ENCODE assay signal across 8 cellular contexts in genomic region chr14:28765907-28766504, GRCh38. TPM values are rescaled to one million over a fixed set of nuclear protein-coding genes. Genes with fewer than 3 reads are reported as not detected.
A peak's percentile ranks its signal among the peaks of the same experiment; 100 is the strongest.
DNase-seq lines count a peak whose midpoint lies in the region; ATAC-seq, FAIRE-seq and TF ChIP-seq lines count a peak whose summit lies in the region.

No MANE protein-coding gene starts in this region.

- ATAC-seq in A549 (peak; percentile 55 to 59), HG02798 (IDR thresholded peaks at IDR 0.05; ENCODE audit: poor library complexity, unreplicated experiment) (no peak)

- peaks cover 8% of the 10 kb centered on the region for H3K9me3 Mint-ChIP-seq in activated CD4-positive, alpha-beta memory T cell treated with anti-CD3 and anti-CD28 coated beads for 36 hours

- no peak for FAIRE-seq in A549 (lab: Jason Lieb, UNC)

- DNase-seq in A549 (ENCODE audit: low read depth in 1 of 2, low spot score in 1 of 2), result no peak
- peak; percentile 76 for DNase-seq in H7
- DNase-seq in activated CD4-positive, alpha-beta memory T cell treated with anti-CD3 and anti-CD28 coated beads for 36 hours, result no peak
- peak; percentile 70 for DNase-seq in left kidney (ENCODE audit: low read depth, low spot score)
- no peak for DNase-seq in NCI-H187 treated with DMSO at 0.1 percent for 48 hours (lab: John Stamatoyannopoulos, UW)
- no peak for DNase-seq in dermis blood vessel endothelial cell
- DNase-seq in RKO (ENCODE audit: low spot score), result no peak

- H3K27ac ChIP-seq in A549, result peak overlapping the region; percentile 16 to 57; a peak in 3 of 6 replicates

- H3K4me3 ChIP-seq in A549 (peak overlapping the region; percentile 40), H7 (ENCODE audit: insufficient read depth, low read depth, low read length) (peak overlapping the region; percentile 36)

- TF ChIP-seq POLR2A in A549 (IDR thresholded peaks at IDR 0.05; ENCODE audit: low read length), result no peak

- WGBS in A549 (ENCODE audit: missing lambda C conversion rate), result 66% methylated on average over 30 of the region's 34 CpGs

- POLR2A ChIA-PET in A549 (lab: Yijun Ruan, JAX), result no interaction called here
- POLR2A ChIA-PET in activated CD4-positive, alpha-beta memory T cell treated with anti-CD3 and anti-CD28 coated beads for 36 hours (lab: Charles Lee), result no interaction called here

- H3K4me1 ChIP-seq in A549, result no peaks in the 10 kb centered on the region

- no peaks in the 10 kb centered on the region for H3K36me3 ChIP-seq in H7 (replicated peaks; ENCODE audit: control insufficient read depth, insufficient read depth, low read length)

- intact Hi-C loops in activated CD4-positive, alpha-beta memory T cell treated with anti-CD3 and anti-CD28 coated beads for 36 hours (cut with micrococcal nuclease), result no loop called here

- no peak for TF ChIP-seq RAD21 in A549 (conservative IDR thresholded peaks at IDR 0.05 in 1 of 2, IDR thresholded peaks at IDR 0.05 in 1 of 2)

- peak overlapping the region; percentile 27 for H3K4me3 Mint-ChIP-seq in activated CD4-positive, alpha-beta memory T cell treated with anti-CD3 and anti-CD28 coated beads for 36 hours

- no peak overlapping the region for H3K27ac Mint-ChIP-seq in activated CD4-positive, alpha-beta memory T cell treated with anti-CD3 and anti-CD28 coated beads for 36 hours

- peaks cover 92% of the 10 kb centered on the region for H3K27me3 ChIP-seq in H7 (ENCODE audit: control insufficient read depth, insufficient read depth, low read length)

- TF ChIP-seq CTCF in A549 (IDR thresholded peaks at IDR 0.05), result no peak

- peak overlapping the region; percentile 71 for H3K4me2 ChIP-seq in A549

- H3K4me1 Mint-ChIP-seq in activated CD4-positive, alpha-beta memory T cell treated with anti-CD3 and anti-CD28 coated beads for 36 hours (ENCODE audit: low read depth), result peaks cover 8% of the 10 kb centered on the region

- CTCF ChIA-PET in A549 (lab: Yijun Ruan, JAX), result interaction anchor here (0.8 to 2.2 kb wide), 4 partner anchors 8 to 15 kb away, joined by 3 to 9 read pairs (median 4); no protein-coding TSS in a partner anchor
- CTCF ChIA-PET in activated CD4-positive, alpha-beta memory T cell treated with anti-CD3 and anti-CD28 coated beads for 36 hours (lab: Charles Lee), result no interaction called here

- TF ChIP-seq EP300 in A549 (IDR thresholded peaks at IDR 0.05), result no peak

- H3K9me3 ChIP-seq in A549, result no peaks in the 10 kb centered on the region

- peaks cover 14% of the 10 kb centered on the region for H3K36me3 Mint-ChIP-seq in activated CD4-positive, alpha-beta memory T cell treated with anti-CD3 and anti-CD28 coated beads for 36 hours

- peaks cover 61% of the 10 kb centered on the region for H3K27me3 Mint-ChIP-seq in activated CD4-positive, alpha-beta memory T cell treated with anti-CD3 and anti-CD28 coated beads for 36 hours

TF ChIP-seq in A549, 52 proteins besides CTCF, POLR2A, EP300 and RAD21:
- TF ChIP-seq SMC3 (IDR thresholded peaks at IDR 0.05), result no peak
- no peak for TF ChIP-seq ZC3H11A (IDR thresholded peaks at IDR 0.05)
TF ChIP-seq in A549: peak in this region for 0.

RNA-seq across cellular contexts. Expression of gene FOXG1, which starts 0.6 kb away (rescaled TPM):
- 0.01 and 0.04 TPM in 2 replicates for polyA plus RNA-seq in A549 (2011; rRNA removed)
- polyA plus RNA-seq in A549 (2012; cell fraction: cytosol; rRNA removed), result 0.04 and 0.05 TPM in 2 replicates
- polyA plus RNA-seq in A549 (2012; cell fraction: nucleus; rRNA removed), result 0.10 and 0.14 TPM in 2 replicates
- 0.07 to 1.1 TPM (median 0.10 TPM) in 3 replicates for polyA plus RNA-seq in A549 (2017; fragmentation: RNase III; extraction: RNeasy Plus Mini Kit Qiagen cat#74134 plus additional on column Dnase treatment)
- polyA minus RNA-seq in A549 (2011; rRNA and poly(A)+ RNA removed), result 0.05 TPM in 1 of 2 replicates, not detected in the other
- total RNA-seq in H7 (2014; rRNA removed; shearing (Covaris generic)), result 0.04 and 0.14 TPM in 2 replicates
- total RNA-seq in activated CD4-positive, alpha-beta memory T cell treated with anti-CD3 and anti-CD28 coated beads for 36 hours, result not detected
- total RNA-seq in dermis blood vessel endothelial cell, result not detected in 2 replicates

Comparison
In these comparisons a context has a peak if more than half of its experiments do, and no peak if none do; other contexts are left out.
1. DNase-seq: peak in H7 (single experiment) and left kidney (single experiment); none in A549 (0 of 2), activated CD4-positive, alpha-beta memory T cell treated with anti-CD3 and anti-CD28 coated beads for 36 hours (single experiment), NCI-H187 treated with DMSO at 0.1 percent for 48 hours (single experiment), dermis blood vessel endothelial cell (single experiment) and RKO (single experiment).